ENCODE assay signal across 8 cellular contexts in genomic region chr17:67376892-67377726, GRCh38. TPM values are rescaled to one million over a fixed set of nuclear protein-coding genes. Genes with fewer than 3 reads are reported as not detected.
DNase-seq lines count a peak whose midpoint lies in the region; ATAC-seq and TF ChIP-seq lines count a peak whose summit lies in the region.

Gene PITPNC1 (plus strand): TSS chr17:67377281.

- TF ChIP-seq RAD21 in IMR-90 (IDR thresholded peaks at IDR 0.05; ENCODE audit: low read length): no peak

- H2AK5ac ChIP-seq in IMR-90 (ENCODE audit: low read depth, low read length): no peak within 1 kb of the TSS; the same call in 1 of the 2 replicates

- H2AK9ac ChIP-seq in IMR-90 (replicated peaks; ENCODE audit: low read depth, low read length, poor library complexity): peak within 1 kb of the TSS; percentile 77

- H3K79me1 ChIP-seq in IMR-90 (ENCODE audit: low read depth in 1 of 2, low read length in 2 of 2): peaks cover 6 to 16% of the 10 kb centered on the region in 2 experiments

- H3K9me1 ChIP-seq in IMR-90 (ENCODE audit: insufficient read depth, low read length): peaks cover 9% of the 10 kb centered on the region; the same call in 1 of the 2 replicates

- H3K4me1 ChIP-seq in IMR-90 (ENCODE audit: control insufficient read depth, insufficient read depth, low read length): peaks cover 5% of the 10 kb centered on the region; the same call in 1 of the 2 replicates
- peaks cover 0 to 16% (median 2%) of the 10 kb centered on the region in 4 donors for H3K4me1 ChIP-seq in Peyer's patch
- H3K4me1 ChIP-seq in muscle layer of duodenum (ENCODE audit: control insufficient read depth in 1 of 2, insufficient read depth in 2 of 2, low read length in 2 of 2): peaks cover 5 to 22% of the 10 kb centered on the region in 2 donors

- peak within 1 kb of the TSS; percentile 66 for H3K4ac ChIP-seq in IMR-90 (ENCODE audit: low read depth, low read length)

- H3K4me2 ChIP-seq in IMR-90 (ENCODE audit: low read depth, low read length): peak within 1 kb of the TSS; percentile 88

- H3K14ac ChIP-seq in IMR-90 (replicated peaks; ENCODE audit: low read depth, low read length): peak within 1 kb of the TSS; percentile 47; the same call in 1 of the 2 replicates

- H3K4me3 Mint-ChIP-seq in activated T-cell treated with anti-CD3 and anti-CD28 coated beads, Interleukin-2, amount 50 U/mL, for 4 hours: peak within 1 kb of the TSS; percentile 84

- H3K27me3 ChIP-seq in IMR-90 (ENCODE audit: control insufficient read depth, insufficient read depth, low read length) (no peaks in the 10 kb centered on the region), Peyer's patch (no peaks in the 10 kb centered on the region), muscle layer of duodenum (ENCODE audit: low read depth, low read length) (no peaks in the 10 kb centered on the region)

- H3K4me3 ChIP-seq in IMR-90 (ENCODE audit: insufficient read depth, low read depth, low read length): peak within 1 kb of the TSS; percentile 59
- H3K4me3 ChIP-seq in Peyer's patch: peak within 1 kb of the TSS; percentile 65 to 88 (median 78)
- H3K4me3 ChIP-seq in muscle layer of duodenum (ENCODE audit: low read depth in 1 of 2, low read length in 2 of 2): peak within 1 kb of the TSS; percentile 73 to 92

- H3K9me3 Mint-ChIP-seq in activated T-cell treated with anti-CD3 and anti-CD28 coated beads, Interleukin-2, amount 50 U/mL, for 4 hours: no peaks in the 10 kb centered on the region

- TF ChIP-seq POLR2A in IMR-90 (IDR thresholded peaks at IDR 0.05; ENCODE audit: low read depth, low read length) (peak; percentile 92), Peyer's patch (IDR thresholded peaks at IDR 0.05) (peak; percentile 24 to 46)

- DNase-seq in DMS 273 treated with DMSO at 0.1 percent for 48 hours (lab: John Stamatoyannopoulos, UW): peak; percentile 80
- peak; percentile 86 for DNase-seq in IMR-90
- peak; percentile 80 to 94 (median 82) for DNase-seq in Peyer's patch
- peak; percentile 82 for DNase-seq in activated T-cell treated with anti-CD3 and anti-CD28 coated beads, Interleukin-2, amount 50 U/mL, for 4 hours
- peak; percentile 75 to 82 for DNase-seq in stimulated activated CD8-positive, alpha-beta memory T cell treated with anti-CD3 and anti-CD28 coated beads, Interleukin-7, amount 100 ng/mL, for 4 hours (ENCODE audit: low read depth in 2 of 2)

- H4K20me1 ChIP-seq in IMR-90 (ENCODE audit: insufficient read depth, low read length): no peaks in the 10 kb centered on the region

- H3K23ac ChIP-seq in IMR-90 (ENCODE audit: low read depth, low read length): peak within 1 kb of the TSS; percentile 66

- H4K5ac ChIP-seq in IMR-90 (ENCODE audit: low read depth, low read length): no peak within 1 kb of the TSS

- POLR2A ChIA-PET in IMR-90 (lab: Charles Lee; ENCODE audit: unreplicated experiment): no interaction called here

- no peak within 1 kb of the TSS for H2BK20ac ChIP-seq in IMR-90 (ENCODE audit: low read depth, low read length)

- H3K27ac ChIP-seq in IMR-90 (ENCODE audit: insufficient read depth, low read length) (peak within 1 kb of the TSS; percentile 47), Peyer's patch (peak within 1 kb of the TSS; percentile 77 to 91 (median 90)), muscle layer of duodenum (ENCODE audit: low read length) (peak within 1 kb of the TSS; percentile 80)

- in situ Hi-C loops in IMR-90 (cut with MboI; ENCODE audit: low sequenced_read_pairs): no loop called here

- H4K8ac ChIP-seq in IMR-90 (ENCODE audit: low read depth in 2 of 2, low read length in 2 of 2): peak within 1 kb of the TSS in 1 of 2 experiments; percentile 20; a peak in 1 of 4 replicates

- H3K9ac ChIP-seq in IMR-90 (ENCODE audit: low read depth, low read length): peak within 1 kb of the TSS; percentile 64

- CTCF ChIA-PET in IMR-90 (lab: Yijun Ruan, JAX): interaction anchor here (1.3 kb wide), 1 partner anchor 97 kb away, joined by 8 read pairs; no protein-coding TSS in a partner anchor

- WGBS in IMR-90 (ENCODE audit: extremely low coverage in 2 of 2, insufficient read length in 1 of 2), 2 experiments: 1% methylated on average over 34 of the region's 76 CpGs; no CpG with 5 or more reads in 1 of the 2 experiments

- dilution Hi-C loops in IMR-90 (cut with HindIII; ENCODE audit: low sequenced_read_pairs, unreplicated experiment): no loop called here

- H2BK5ac ChIP-seq in IMR-90 (ENCODE audit: low read depth, low read length, poor library complexity, severe bottlenecking): peak within 1 kb of the TSS; percentile 27

- no peak within 1 kb of the TSS; the same call in 1 of the 2 replicates for H3K18ac ChIP-seq in IMR-90 (ENCODE audit: low read depth, low read length)

- 0 out of 2 replicates have a peak, but pooled peaks have one; percentile 7 for TF ChIP-seq CTCF in IMR-90 (conservative IDR thresholded peaks at IDR 0.05; ENCODE audit: low read depth, low read length)
- peak in 4 of 6 experiments; percentile 1 to 17 (median 4) for TF ChIP-seq CTCF in Peyer's patch (IDR thresholded peaks at IDR 0.05)

- BruUV-seq in IMR-90 (replicated peaks; lab: Mats Ljungman, UMichigan): no TSS peak

- H3K9me3 ChIP-seq in IMR-90 (ENCODE audit: control insufficient read depth, insufficient read depth, low read length) (no peaks in the 10 kb centered on the region), Peyer's patch (no peaks in the 10 kb centered on the region), muscle layer of duodenum (ENCODE audit: control insufficient read depth in 1 of 2, low read length in 2 of 2) (no peaks in the 10 kb centered on the region)

- H3K36me3 Mint-ChIP-seq in activated T-cell treated with anti-CD3 and anti-CD28 coated beads, Interleukin-2, amount 50 U/mL, for 4 hours (ENCODE audit: insufficient read depth): peaks cover 1% of the 10 kb centered on the region

- no peak within 1 kb of the TSS for H2BK15ac ChIP-seq in IMR-90 (ENCODE audit: low read depth, low read length)

- H2AFZ ChIP-seq in IMR-90 (replicated peaks; ENCODE audit: low read length, poor library complexity): peak within 1 kb of the TSS; percentile 92

- H3K4me1 Mint-ChIP-seq in activated T-cell treated with anti-CD3 and anti-CD28 coated beads, Interleukin-2, amount 50 U/mL, for 4 hours (ENCODE audit: low read depth): peaks cover 40% of the 10 kb centered on the region

- 0 out of 2 replicates have a peak within 1 kb of the TSS, but pooled peaks have one; percentile 22 for H3K56ac ChIP-seq in IMR-90 (ENCODE audit: extremely low read depth, insufficient read depth, low read length)

- intact Hi-C loops in IMR-90 (cut with micrococcal nuclease): loop anchor here (2.0 kb wide), 1 partner anchor 254 kb away; no protein-coding TSS in a partner anchor

- no peaks in the 10 kb centered on the region for H3K27me3 Mint-ChIP-seq in activated T-cell treated with anti-CD3 and anti-CD28 coated beads, Interleukin-2, amount 50 U/mL, for 4 hours (ENCODE audit: low read depth)

- H3K36me3 ChIP-seq in IMR-90 (ENCODE audit: control insufficient read depth, insufficient read depth, low read length) (no peaks in the 10 kb centered on the region), Peyer's patch (no peaks in the 10 kb centered on the region), muscle layer of duodenum (ENCODE audit: control insufficient read depth in 1 of 2, insufficient read depth in 2 of 2, low read length in 2 of 2) (no peaks in the 10 kb centered on the region)

- H2BK120ac ChIP-seq in IMR-90 (ENCODE audit: low read depth, low read length): no peak within 1 kb of the TSS; the same call in 1 of the 2 replicates

- ATAC-seq in GM21526 (IDR thresholded peaks at IDR 0.05; ENCODE audit: low FRiP score, unreplicated experiment) (peak; percentile 59), IMR-90 (ENCODE audit: low read depth) (peak; percentile 83), esophagus mucosa (peak; percentile 82)
- ATAC-seq in activated T-cell treated with anti-CD3 and anti-CD28 coated beads, Interleukin-2, amount 50 U/mL, for 4 hours: peak; percentile 79 to 84

- no peak within 1 kb of the TSS for H4K91ac ChIP-seq in IMR-90 (ENCODE audit: insufficient read depth, low read depth, low read length)

TF ChIP-seq in IMR-90, 13 proteins besides CTCF, POLR2A, EP300 and RAD21 (continues in another document):
- peak; percentile 36; the same call in 1 of the 2 replicates for TF ChIP-seq BHLHE40 (IDR thresholded peaks at IDR 0.05; ENCODE audit: low read depth, low read length)
- TF ChIP-seq MXI1 (IDR thresholded peaks at IDR 0.05; ENCODE audit: borderline replicate concordance, low read depth, low read length): peak; percentile 82
- no peak for TF ChIP-seq RCOR1 (IDR thresholded peaks at IDR 0.05; ENCODE audit: insufficient replicate concordance, low read length)
- no peak for TF ChIP-seq NFE2L2 (IDR thresholded peaks at IDR 0.05; ENCODE audit: low read depth, low read length)
- TF ChIP-seq ELK1 (IDR thresholded peaks at IDR 0.05; ENCODE audit: borderline replicate concordance, low read depth, low read length): no peak
- TF ChIP-seq, protein P1, sequence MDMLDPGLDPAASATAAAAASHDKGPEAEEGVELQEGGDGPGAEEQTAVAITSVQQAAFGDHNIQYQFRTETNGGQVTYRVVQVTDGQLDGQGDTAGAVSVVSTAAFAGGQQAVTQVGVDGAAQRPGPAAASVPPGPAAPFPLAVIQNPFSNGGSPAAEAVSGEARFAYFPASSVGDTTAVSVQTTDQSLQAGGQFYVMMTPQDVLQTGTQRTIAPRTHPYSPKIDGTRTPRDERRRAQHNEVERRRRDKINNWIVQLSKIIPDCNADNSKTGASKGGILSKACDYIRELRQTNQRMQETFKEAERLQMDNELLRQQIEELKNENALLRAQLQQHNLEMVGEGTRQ (IDR thresholded peaks at IDR 0.05; ENCODE audit: low read depth, low read length): no peak
- peak; percentile 37; the same call in 1 of the 2 replicates for TF ChIP-seq CHD1 (IDR thresholded peaks at IDR 0.05; ENCODE audit: low read depth, low read length)
- TF ChIP-seq SMC3 (IDR thresholded peaks at IDR 0.05; ENCODE audit: low read depth, low read length): no peak
- TF ChIP-seq MAFK (IDR thresholded peaks at IDR 0.05; ENCODE audit: low read depth, low read length): no peak

RNA-seq across cellular contexts. Expression of gene PITPNC1, which starts in this region (rescaled TPM):
- total RNA-seq in IMR-90 (2012; rRNA removed): 4.1 and 5.0 TPM in 2 replicates
- polyA plus RNA-seq in IMR-90 (2012; rRNA removed): 3.4 and 4.1 TPM in 2 replicates
- polyA plus RNA-seq in IMR-90 (2012; cell fraction: cytosol; rRNA removed): 0.93 and 2.8 TPM in 2 replicates
- polyA plus RNA-seq in IMR-90 (2012; cell fraction: nucleus; rRNA removed; ENCODE audit: low replicate concordance): 0.82 and 2.8 TPM in 2 replicates
- 10 to 100 TPM in 1 of 4 donors, 1 to 10 TPM in 3; 1.9 to 12.4 (median 5.2) TPM for total RNA-seq in Peyer's patch
- 10 to 100 TPM; 14.3 to 28.0 (median 19.7) TPM for total RNA-seq in activated T-cell treated with anti-CD3 and anti-CD28 coated beads, Interleukin-2, amount 50 U/mL, for 4 hours
- 16.0 TPM for total RNA-seq in esophagus mucosa

Comparison
In these comparisons a context has a peak if more than half of its experiments do, and no peak if none do; other contexts are left out.
1. Peak in every context shown above with its lines: DNase-seq, ATAC-seq, H3K4me3 ChIP-seq and H3K27ac ChIP-seq.